Comparison of ENCODE assay signal across 29 cellular contexts in the genomic region with DNA sequence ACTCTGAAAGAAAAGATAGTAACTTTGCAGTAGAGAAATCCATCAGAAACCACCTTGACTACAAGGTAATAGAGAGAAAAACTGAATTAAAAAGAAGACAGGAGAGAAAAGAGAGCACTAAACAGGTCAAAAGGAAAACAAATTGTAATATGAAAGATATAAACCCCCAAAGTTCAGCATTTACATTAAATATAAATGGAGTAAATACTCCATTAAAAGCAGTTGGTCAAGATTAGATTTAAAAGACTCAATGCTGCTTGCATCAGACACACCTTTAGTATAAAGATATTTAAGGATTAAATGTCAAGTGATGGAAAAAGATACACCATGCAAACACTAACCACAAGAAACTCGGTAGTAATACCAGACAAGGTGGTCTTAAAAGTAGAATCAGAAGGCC.
"Had no signal": no experiment of that assay in that cellular context is flagged by ENCODE, and none has a peak within 500 bp of the region (broad histone marks: within the 10 kb centered on the region; RNA-seq: fewer than 3 reads in every experiment).

No MANE protein-coding gene starts in this region.

- H3K4me3 Mint-ChIP-seq: activated B cell treated with CpG ODN at 0.5 μM for 24 hours; activated CD8-positive, alpha-beta T cell treated with anti-CD3 and anti-CD28 coated beads for 36 hours; activated naive CD8-positive, alpha-beta T cell; activated T-cell treated with anti-CD3 and anti-CD28 coated beads, Interleukin-2, amount 50 U/mL, for 4 hours; T-helper 17 cell; T-helper 2 cell treated with Interferon-gamma antibody and Interleukin-4, amounts not matched to agents 5 μg/mL and 100 μg/mL, for 36 hours had no signal

- FAIRE-seq: colon, endometrium, endothelial cell of umbilical vein had no signal

- H3K27ac ChIP-seq: epithelial cell of prostate, esophagus squamous epithelium, gastroesophageal sphincter, WERI-Rb-1 had no signal

- H3K9me3 Mint-ChIP-seq: activated B cell treated with CpG ODN at 0.5 μM for 24 hours; activated CD8-positive, alpha-beta T cell treated with anti-CD3 and anti-CD28 coated beads for 36 hours; activated T-cell treated with anti-CD3 and anti-CD28 coated beads, Interleukin-2, amount 50 U/mL, for 4 hours; T-helper 2 cell treated with Interferon-gamma antibody and Interleukin-4, amounts not matched to agents 5 μg/mL and 100 μg/mL, for 36 hours had no signal

- H3K4me1 Mint-ChIP-seq: activated B cell treated with CpG ODN at 0.5 μM for 24 hours had no signal

- H3K27me3 Mint-ChIP-seq: activated B cell treated with CpG ODN at 0.5 μM for 24 hours; activated CD8-positive, alpha-beta T cell treated with anti-CD3 and anti-CD28 coated beads for 36 hours; activated naive CD8-positive, alpha-beta T cell; T-helper 17 cell had no signal

- H3K4me3 ChIP-seq: esophagus squamous epithelium, gastroesophageal sphincter had no signal

- H3K27ac Mint-ChIP-seq: activated B cell treated with CpG ODN at 0.5 μM for 24 hours; activated CD8-positive, alpha-beta T cell treated with anti-CD3 and anti-CD28 coated beads for 36 hours; activated naive CD8-positive, alpha-beta T cell; T-helper 17 cell; T-helper 2 cell treated with Interferon-gamma antibody and Interleukin-4, amounts not matched to agents 5 μg/mL and 100 μg/mL, for 36 hours had no signal

- H3K36me3 ChIP-seq: gastroesophageal sphincter, WERI-Rb-1 had no signal

- H3K4me1 ChIP-seq: esophagus squamous epithelium, gastroesophageal sphincter had no signal

- DNase-seq: activated B cell treated with CpG ODN at 0.5 μM for 24 hours; activated CD4-positive, alpha-beta T cell treated with anti-CD3 and anti-CD28 coated beads for 48 hours; activated CD4-positive, alpha-beta T cell treated with anti-CD3 and anti-CD28 coated beads, Interleukin-2, amount 50 U/mL, for 1 hour; activated CD4-positive, alpha-beta T cell treated with anti-CD3 and anti-CD28 coated beads, Interleukin-2, amount 50 U/mL, for 48 hours; activated CD8-positive, alpha-beta memory T cell treated with anti-CD3 and anti-CD28 coated beads for 24 hours; activated CD8-positive, alpha-beta T cell treated with anti-CD3 and anti-CD28 coated beads for 36 hours; activated gamma-delta T cell; activated naive CD4-positive, alpha-beta T cell; activated naive CD4-positive, alpha-beta T cell treated with anti-CD3 and anti-CD28 coated beads, Interleukin-2, amount 50 U/mL, for 16 hours; activated T-cell treated with anti-CD3 and anti-CD28 coated beads, Interleukin-2, amount 50 U/mL, for 4 hours; amniotic stem cell; anterior cingulate cortex; caudate nucleus; cortex of kidney; effector CD8-positive, alpha-beta T cell; esophagus squamous epithelium; foreskin melanocyte; T-helper 1 cell; T-helper 17 cell; T1000; WERI-Rb-1 had no signal

- ATAC-seq: activated CD4-positive, CD25-positive, alpha-beta regulatory T cell treated with anti-CD3 and anti-CD28 coated beads, Interleukin-2, amount 50 U/mL, for 24 hours; activated CD8-positive, alpha-beta T cell treated with anti-CD3 and anti-CD28 coated beads for 36 hours; activated T-cell treated with anti-CD3 and anti-CD28 coated beads, Interleukin-2, amount 50 U/mL, for 4 hours; gastroesophageal sphincter; T-helper 17 cell had no signal

- H3K27me3 ChIP-seq: esophagus squamous epithelium, gastroesophageal sphincter had no signal

- H3K9me3 ChIP-seq: esophagus squamous epithelium, gastroesophageal sphincter had no signal
